ENCODE assay signal across 1 cellular context in the genomic region with DNA sequence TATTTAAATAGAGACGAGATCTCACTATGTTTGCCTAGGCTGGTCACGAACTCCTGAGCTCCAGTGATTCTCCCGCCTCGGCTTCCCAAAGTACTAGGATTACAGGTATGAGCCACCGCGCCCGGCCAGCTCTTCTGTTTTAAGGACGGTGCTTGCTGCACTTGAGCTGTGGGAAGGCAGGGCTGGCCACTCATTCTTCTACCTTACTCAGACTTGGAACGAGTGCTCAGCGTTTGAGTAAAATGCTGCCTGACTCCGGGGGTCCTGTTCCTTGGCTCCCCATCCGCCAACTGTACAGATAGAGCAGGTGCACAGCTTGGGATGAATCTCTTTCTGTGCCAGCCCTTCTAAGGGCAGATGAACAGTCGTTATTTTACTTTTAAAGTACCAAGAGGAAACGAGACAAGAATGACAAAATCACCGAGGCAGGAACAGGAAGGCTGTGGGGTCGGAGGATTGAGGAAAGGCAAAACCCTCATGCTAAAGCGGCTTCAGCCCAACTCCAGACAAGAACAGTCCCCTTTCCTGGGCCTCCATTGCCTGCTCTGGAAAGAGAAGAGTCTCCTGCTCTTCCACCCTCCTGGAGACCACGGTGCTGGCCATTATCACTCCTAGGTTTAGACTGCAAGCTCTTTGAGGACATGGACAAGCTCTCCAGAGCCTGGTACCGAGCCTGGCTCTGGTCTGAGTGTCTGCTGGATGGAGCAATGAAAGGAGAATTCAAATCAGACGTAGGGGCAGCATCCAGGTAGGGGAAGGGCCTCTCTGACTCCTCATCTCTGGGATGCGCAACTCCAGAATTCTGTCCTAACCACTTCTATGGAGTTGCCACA.
TF ChIP-seq lines count a peak whose summit lies in the region.

No MANE protein-coding gene starts in this region.

TF ChIP-seq in SK-N-SH treated with all-trans-retinoic acid at 6 μM for 48 hours, 23 proteins besides CTCF, POLR2A, EP300 and RAD21 (continued from another document):
- TF ChIP-seq, protein P1, sequence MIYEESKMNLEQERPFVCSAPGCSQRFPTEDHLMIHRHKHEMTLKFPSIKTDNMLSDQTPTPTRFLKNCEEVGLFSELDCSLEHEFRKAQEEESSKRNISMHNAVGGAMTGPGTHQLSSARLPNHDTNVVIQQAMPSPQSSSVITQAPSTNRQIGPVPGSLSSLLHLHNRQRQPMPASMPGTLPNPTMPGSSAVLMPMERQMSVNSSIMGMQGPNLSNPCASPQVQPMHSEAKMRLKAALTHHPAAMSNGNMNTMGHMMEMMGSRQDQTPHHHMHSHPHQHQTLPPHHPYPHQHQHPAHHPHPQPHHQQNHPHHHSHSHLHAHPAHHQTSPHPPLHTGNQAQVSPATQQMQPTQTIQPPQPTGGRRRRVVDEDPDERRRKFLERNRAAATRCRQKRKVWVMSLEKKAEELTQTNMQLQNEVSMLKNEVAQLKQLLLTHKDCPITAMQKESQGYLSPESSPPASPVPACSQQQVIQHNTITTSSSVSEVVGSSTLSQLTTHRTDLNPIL (CRISPR knock-in tag; IDR thresholded peaks at IDR 0.05; ENCODE audit: low read depth) = no peak
- TF ChIP-seq ESRRG (CRISPR knock-in tag; IDR thresholded peaks at IDR 0.05) (no peak), TOX (CRISPR knock-in tag; IDR thresholded peaks at IDR 0.05; ENCODE audit: borderline replicate concordance) (no peak), TCF4 (CRISPR knock-in tag; IDR thresholded peaks at IDR 0.05; ENCODE audit: borderline replicate concordance) (no peak), ZFP30 (CRISPR knock-in tag; IDR thresholded peaks at IDR 0.05) (no peak), GLIS3 (CRISPR knock-in tag; IDR thresholded peaks at IDR 0.05) (no peak), RARB (CRISPR knock-in tag; IDR thresholded peaks at IDR 0.05) (no peak), PPARA (CRISPR knock-in tag; IDR thresholded peaks at IDR 0.05; ENCODE audit: borderline replicate concordance) (no peak)
- TF ChIP-seq, protein P2, sequence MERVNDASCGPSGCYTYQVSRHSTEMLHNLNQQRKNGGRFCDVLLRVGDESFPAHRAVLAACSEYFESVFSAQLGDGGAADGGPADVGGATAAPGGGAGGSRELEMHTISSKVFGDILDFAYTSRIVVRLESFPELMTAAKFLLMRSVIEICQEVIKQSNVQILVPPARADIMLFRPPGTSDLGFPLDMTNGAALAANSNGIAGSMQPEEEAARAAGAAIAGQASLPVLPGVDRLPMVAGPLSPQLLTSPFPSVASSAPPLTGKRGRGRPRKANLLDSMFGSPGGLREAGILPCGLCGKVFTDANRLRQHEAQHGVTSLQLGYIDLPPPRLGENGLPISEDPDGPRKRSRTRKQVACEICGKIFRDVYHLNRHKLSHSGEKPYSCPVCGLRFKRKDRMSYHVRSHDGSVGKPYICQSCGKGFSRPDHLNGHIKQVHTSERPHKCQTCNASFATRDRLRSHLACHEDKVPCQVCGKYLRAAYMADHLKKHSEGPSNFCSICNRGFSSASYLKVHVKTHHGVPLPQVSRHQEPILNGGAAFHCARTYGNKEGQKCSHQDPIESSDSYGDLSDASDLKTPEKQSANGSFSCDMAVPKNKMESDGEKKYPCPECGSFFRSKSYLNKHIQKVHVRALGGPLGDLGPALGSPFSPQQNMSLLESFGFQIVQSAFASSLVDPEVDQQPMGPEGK (CRISPR knock-in tag; IDR thresholded peaks at IDR 0.05; ENCODE audit: borderline replicate concordance) = no peak
- TF ChIP-seq, protein P3, sequence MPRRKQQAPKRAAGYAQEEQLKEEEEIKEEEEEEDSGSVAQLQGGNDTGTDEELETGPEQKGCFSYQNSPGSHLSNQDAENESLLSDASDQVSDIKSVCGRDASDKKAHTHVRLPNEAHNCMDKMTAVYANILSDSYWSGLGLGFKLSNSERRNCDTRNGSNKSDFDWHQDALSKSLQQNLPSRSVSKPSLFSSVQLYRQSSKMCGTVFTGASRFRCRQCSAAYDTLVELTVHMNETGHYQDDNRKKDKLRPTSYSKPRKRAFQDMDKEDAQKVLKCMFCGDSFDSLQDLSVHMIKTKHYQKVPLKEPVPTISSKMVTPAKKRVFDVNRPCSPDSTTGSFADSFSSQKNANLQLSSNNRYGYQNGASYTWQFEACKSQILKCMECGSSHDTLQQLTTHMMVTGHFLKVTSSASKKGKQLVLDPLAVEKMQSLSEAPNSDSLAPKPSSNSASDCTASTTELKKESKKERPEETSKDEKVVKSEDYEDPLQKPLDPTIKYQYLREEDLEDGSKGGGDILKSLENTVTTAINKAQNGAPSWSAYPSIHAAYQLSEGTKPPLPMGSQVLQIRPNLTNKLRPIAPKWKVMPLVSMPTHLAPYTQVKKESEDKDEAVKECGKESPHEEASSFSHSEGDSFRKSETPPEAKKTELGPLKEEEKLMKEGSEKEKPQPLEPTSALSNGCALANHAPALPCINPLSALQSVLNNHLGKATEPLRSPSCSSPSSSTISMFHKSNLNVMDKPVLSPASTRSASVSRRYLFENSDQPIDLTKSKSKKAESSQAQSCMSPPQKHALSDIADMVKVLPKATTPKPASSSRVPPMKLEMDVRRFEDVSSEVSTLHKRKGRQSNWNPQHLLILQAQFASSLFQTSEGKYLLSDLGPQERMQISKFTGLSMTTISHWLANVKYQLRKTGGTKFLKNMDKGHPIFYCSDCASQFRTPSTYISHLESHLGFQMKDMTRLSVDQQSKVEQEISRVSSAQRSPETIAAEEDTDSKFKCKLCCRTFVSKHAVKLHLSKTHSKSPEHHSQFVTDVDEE (CRISPR knock-in tag; IDR thresholded peaks at IDR 0.05) = no peak
TF ChIP-seq in SK-N-SH treated with all-trans-retinoic acid at 6 μM for 48 hours: peak in this region for 0.
